Comparison of ENCODE assay signal across 9 cellular contexts in genomic region chr7:66205736-66206080, GRCh38. TPM values are rescaled to one million over a fixed set of nuclear protein-coding genes. Genes with fewer than 3 reads are reported as not detected.
DNase-seq lines count a peak whose midpoint lies in the region; ATAC-seq, FAIRE-seq and TF ChIP-seq lines count a peak whose summit lies in the region.
"Had no signal": no experiment of that assay in that cellular context is flagged by ENCODE, and none has a peak within 500 bp of the region (broad histone marks: within the 10 kb centered on the region; RNA-seq: fewer than 3 reads in every experiment).

No MANE protein-coding gene starts in this region.

- no peaks in the 10 kb centered on the region for H3K79me2 ChIP-seq in GM12878 (ENCODE audit: control insufficient read depth, insufficient read depth, low read length)

- no TSS peak for BruUV-seq in GM12878 (replicated peaks; lab: Mats Ljungman, UMichigan)

- RAD21 ChIA-PET in GM12878 (lab: Charles Lee; ENCODE audit: unreplicated experiment): interaction anchor here (1.3 kb wide), 1 partner anchor 214 kb away, joined by 3 read pairs; no protein-coding TSS in a partner anchor

- TF ChIP-seq POLR2A in GM12892 (IDR thresholded peaks at IDR 0.05; ENCODE audit: low read depth, low read length) (no peak), GM12878 (IDR thresholded peaks at IDR 0.05; ENCODE audit: low read depth, low read length) (no peak)

- FAIRE-seq in GM12892 (lab: Jason Lieb, UNC) (peak; percentile 9), GM12878 (lab: Jason Lieb, UNC) (no peak)
- FAIRE-seq: TTC549 had no signal

- H3K4me3 ChIP-seq in GM12878: peak overlapping the region; percentile 94

- H3K27ac ChIP-seq in GM12878 (ENCODE audit: control insufficient read depth, insufficient read depth): no peak overlapping the region; the same call in 1 of the 2 replicates

- peaks cover 7% of the 10 kb centered on the region for H3K27me3 Mint-ChIP-seq in IgD-negative memory B cell
- H3K27me3 Mint-ChIP-seq in stimulated activated naive CD8-positive, alpha-beta T cell treated with anti-CD3 and anti-CD28 coated beads, Interleukin-15, amount 100 ng/mL, for 72 hours: peaks cover 9% of the 10 kb centered on the region

- H3K9me3 ChIP-seq in GM12878 (replicated peaks; ENCODE audit: control insufficient read depth, insufficient read depth, low read length): no peaks in the 10 kb centered on the region

- no peaks in the 10 kb centered on the region for H3K36me3 Mint-ChIP-seq in IgD-negative memory B cell

- no peaks in the 10 kb centered on the region for H3K36me3 ChIP-seq in GM12878 (ENCODE audit: control insufficient read depth in 2 of 2, insufficient read depth in 2 of 2, low read length in 1 of 2)

- H2AFZ ChIP-seq in GM12878 (ENCODE audit: control insufficient read depth, low read depth, low read length): peak overlapping the region; percentile 92

- peak overlapping the region; percentile 69 for H3K9ac ChIP-seq in GM12878 (ENCODE audit: control insufficient read depth, insufficient read depth, low read length)

- H3K4me1 ChIP-seq in GM12878 (ENCODE audit: control insufficient read depth, insufficient read depth, low read length): peaks cover 6% of the 10 kb centered on the region; the same call in 1 of the 2 replicates

- POLR2A ChIA-PET in GM12878 (lab: Charles Lee): interaction anchor here (0.6 to 1.4 kb wide), 4 partner anchors 41 to 230 kb away, joined by 3 to 9 read pairs (median 6); no protein-coding TSS in a partner anchor

- no peaks in the 10 kb centered on the region for H3K9me3 Mint-ChIP-seq in IgD-negative memory B cell
- no peaks in the 10 kb centered on the region for H3K9me3 Mint-ChIP-seq in stimulated activated naive CD8-positive, alpha-beta T cell treated with anti-CD3 and anti-CD28 coated beads, Interleukin-15, amount 100 ng/mL, for 72 hours

- peak overlapping the region; percentile 67 to 81 (median 78) for H3K27ac Mint-ChIP-seq in IgD-negative memory B cell
- H3K27ac Mint-ChIP-seq in stimulated activated naive CD8-positive, alpha-beta T cell treated with anti-CD3 and anti-CD28 coated beads, Interleukin-15, amount 100 ng/mL, for 72 hours: peak overlapping the region; percentile 85 to 86

- intact Hi-C loops in GM12878 (cut with micrococcal nuclease; ENCODE audit: unreplicated experiment): loop anchor here (10.0 kb wide), 2 partner anchors 171 to 289 kb away; no protein-coding TSS in a partner anchor
- intact Hi-C loops in left colon (cut with DNase I, micrococcal nuclease): no loop called here

- no peaks in the 10 kb centered on the region for H3K27me3 ChIP-seq in GM12878 (replicated peaks in 1 of 2; ENCODE audit: control insufficient read depth in 2 of 2, insufficient read depth in 2 of 2, low read length in 1 of 2)

- no peaks in the 10 kb centered on the region for H4K20me1 ChIP-seq in GM12878 (ENCODE audit: control insufficient read depth, insufficient read depth)

- 4% methylated on average over 11 of the region's 23 CpGs for WGBS in GM12878 (ENCODE audit: insufficient coverage, insufficient replicate concordance, low lambda C conversion rate, missing lambda C conversion rate)

- in situ Hi-C loops in GM12878 (cut with MboI): no loop called here

- no peak for TF ChIP-seq EP300 in GM12878 (IDR thresholded peaks at IDR 0.05; ENCODE audit: borderline replicate concordance in 1 of 2, control insufficient read depth in 1 of 2, low read depth in 2 of 2, low read length in 2 of 2)

- SMC1A ChIA-PET in GM12878 (lab: Charles Lee; ENCODE audit: uncharacterized antibody, unreplicated experiment): interaction anchor here (1.4 kb wide), 1 partner anchor 157 kb away, joined by 3 read pairs; no protein-coding TSS in a partner anchor

- TF ChIP-seq RAD21 in GM12878 (IDR thresholded peaks at IDR 0.05; ENCODE audit: insufficient read depth, low read depth, low read length): no peak

- no peak for TF ChIP-seq CTCF in GM12878 (IDR thresholded peaks at IDR 0.05 in 2 of 3, conservative IDR thresholded peaks at IDR 0.05 in 1 of 3; ENCODE audit: control insufficient read depth in 2 of 3, extremely low read depth in 1 of 3, insufficient read depth in 1 of 3, low read depth in 3 of 3, low read length in 3 of 3)

- peak overlapping the region; percentile 89 to 97 (median 90) for H3K4me3 Mint-ChIP-seq in IgD-negative memory B cell
- peak overlapping the region; percentile 88 to 91 for H3K4me3 Mint-ChIP-seq in stimulated activated naive CD8-positive, alpha-beta T cell treated with anti-CD3 and anti-CD28 coated beads, Interleukin-15, amount 100 ng/mL, for 72 hours

- H3K4me2 ChIP-seq in GM12878 (ENCODE audit: control insufficient read depth, insufficient read depth): peak overlapping the region; percentile 88

- peaks cover 29 to 38% (median 31%) of the 10 kb centered on the region in 3 donors for H3K4me1 Mint-ChIP-seq in IgD-negative memory B cell
- peaks cover 48% of the 10 kb centered on the region for H3K4me1 Mint-ChIP-seq in stimulated activated naive CD8-positive, alpha-beta T cell treated with anti-CD3 and anti-CD28 coated beads, Interleukin-15, amount 100 ng/mL, for 72 hours

- DNase-seq in GM12892 (ENCODE audit: insufficient read length) (no peak), GM12878 (ENCODE audit: low read depth, low spot score) (no peak), left colon (no peak)
- peak in 1 of 2 donors; percentile 26 for DNase-seq in stimulated activated naive CD8-positive, alpha-beta T cell treated with anti-CD3 and anti-CD28 coated beads, Interleukin-15, amount 100 ng/mL, for 72 hours
- no peak for DNase-seq in activated CD4-positive, CD25-positive, alpha-beta regulatory T cell (lab: John Stamatoyannopoulos, UW)

- CTCF ChIA-PET in GM12878 (lab: Yijun Ruan, JAX): interaction anchor here (0.6 to 1.6 kb wide), 2 partner anchors 34 to 208 kb away, joined by 3 to 4 read pairs; no protein-coding TSS in a partner anchor

- ATAC-seq in GM12878 (peak; percentile 22), left colon (peak; percentile 18), HG03457 (IDR thresholded peaks at IDR 0.05; ENCODE audit: unreplicated experiment) (no peak), HG03135 (IDR thresholded peaks at IDR 0.05; ENCODE audit: unreplicated experiment) (no peak)
- ATAC-seq in stimulated activated naive CD8-positive, alpha-beta T cell treated with anti-CD3 and anti-CD28 coated beads, Interleukin-15, amount 100 ng/mL, for 72 hours: peak; percentile 16

TF ChIP-seq in GM12878, 131 proteins besides CTCF, POLR2A, EP300 and RAD21:
- TF ChIP-seq MLLT1 (IDR thresholded peaks at IDR 0.05): peak; percentile 20; the same call in 1 of the 2 replicates
- TF ChIP-seq DPF2 (IDR thresholded peaks at IDR 0.05): no peak

RNA-seq across cellular contexts. Expression of gene TPST1, which starts 0.6 kb away (rescaled TPM):
- polyA plus RNA-seq in GM12892 (2012; ENCODE audit: missing spikeins): 3.8 TPM
- 4.5 TPM for polyA plus RNA-seq in IgD-negative memory B cell
- 22.8 and 28.1 TPM in 2 replicates for total RNA-seq in GM12878 (2013; cell fraction: nucleolus; rRNA removed)
- total RNA-seq in GM12878 (2014; rRNA removed): 7.8 and 8.9 TPM in 2 replicates
- total RNA-seq in GM12878 (2014; rRNA removed; fragmentation: Illumina TruSeq; extraction: Trizol): 9.7 and 10.6 TPM in 2 replicates
- 6.4 and 7.4 TPM in 2 replicates for total RNA-seq in GM12878 (2021)
- 3.3 TPM for polyA plus RNA-seq in GM12878 (2011; ENCODE audit: low read depth)
- polyA plus RNA-seq in GM12878 (2011; rRNA removed): 7.7 and 10.4 TPM in 2 replicates
- 3.9 and 4.1 TPM in 2 replicates for polyA plus RNA-seq in GM12878 (2011; cell fraction: cytosol; rRNA removed)
- 3.1 and 4.9 TPM in 2 replicates for polyA plus RNA-seq in GM12878 (2011; cell fraction: nucleus; rRNA removed)
- 3.6 and 3.9 TPM in 2 replicates for polyA plus RNA-seq in GM12878 (2012)
- 6.0 and 6.6 TPM in 2 replicates for polyA plus RNA-seq in GM12878 (2014; fragmentation: Illumina TruSeq; extraction: Trizol)
- 1 to 10 TPM; 1.1 to 2.2 TPM for polyA plus RNA-seq in GM12878 (2014; fragmentation: Nextera tagmentation; extraction: Ambion mirVana)
- 6.3 and 7.6 TPM in 2 replicates for polyA plus RNA-seq in GM12878 (2014; rRNA removed)
- 1 to 10 TPM; 8.2 to 8.9 TPM for polyA plus RNA-seq in GM12878 (2016; fragmentation: Nextera tagmentation; extraction: Ambion mirVana)
- polyA minus RNA-seq in GM12878 (2011; rRNA and poly(A)+ RNA removed): 23.7 and 24.1 TPM in 2 replicates
- 2.3 and 3.7 TPM in 2 replicates for polyA minus RNA-seq in GM12878 (2011; cell fraction: cytosol; rRNA and poly(A)+ RNA removed)
- 7.3 and 9.8 TPM in 2 replicates for polyA minus RNA-seq in GM12878 (2011; cell fraction: nucleus; rRNA and poly(A)+ RNA removed)
- total RNA-seq in left colon: 1 to 10 TPM; 4.7 TPM

Comparison
In these comparisons a context has a peak if more than half of its experiments do, and no peak if none do; other contexts are left out.
1. ATAC-seq: peak in GM12878 (single experiment), left colon (single experiment) and stimulated activated naive CD8-positive, alpha-beta T cell treated with anti-CD3 and anti-CD28 coated beads, Interleukin-15, amount 100 ng/mL, for 72 hours (single experiment); none in HG03457 (single experiment) and HG03135 (single experiment).